Comparison of ENCODE assay signal across 8 cellular contexts in genomic region chr14:80941241-80942157, GRCh38. TPM values are rescaled to one million over a fixed set of nuclear protein-coding genes. Genes with fewer than 3 reads are reported as not detected.
DNase-seq lines count a peak whose midpoint lies in the region; ATAC-seq and TF ChIP-seq lines count a peak whose summit lies in the region.

TSS of gene CEP128 (minus strand) at chr14:80941738.

- H3K9me3 Mint-ChIP-seq in GM23338: no peaks in the 10 kb centered on the region
- peaks cover 0 to 4% (median 0%) of the 10 kb centered on the region in 11 donors for H3K9me3 Mint-ChIP-seq in naive thymus-derived CD4-positive, alpha-beta T cell
- no peaks in the 10 kb centered on the region for H3K9me3 Mint-ChIP-seq in stimulated activated memory B cell treated with anti-CD40 and anti-IgM and Interleukin-4, amounts not matched to agents 10 μg/mL and 1 μg/mL and 100 μg/mL, for 72 hours

- DNase-seq in EH (ENCODE audit: low read depth): peak; percentile 99
- peak; percentile 99 for DNase-seq in GM23338 (ENCODE audit: low spot score)
- DNase-seq in Kasumi-1 (lab: John Stamatoyannopoulos, UW): peak; percentile 98
- peak; percentile 92 for DNase-seq in RWPE1 (ENCODE audit: low spot score)
- peak; percentile 72 to 76 for DNase-seq in activated T-helper 1 cell treated with anti-CD3 and anti-CD28 coated beads, Interleukin-2, amount 50 U/mL, for 16 hours (ENCODE audit: low read depth in 1 of 2, low spot score in 1 of 2)
- DNase-seq in fibroblast of lung (ENCODE audit: low read depth in 2 of 2): peak; percentile 97 to 98
- peak; percentile 30 to 82 (median 61) for DNase-seq in naive thymus-derived CD4-positive, alpha-beta T cell

- peak within 1 kb of the TSS; percentile 94 for H3K4me2 ChIP-seq in GM23338
- H3K4me2 ChIP-seq in fibroblast of lung (ENCODE audit: extremely low read depth, insufficient read depth, low read length): peak within 1 kb of the TSS; percentile 82

- intact Hi-C loops in naive thymus-derived CD4-positive, alpha-beta T cell (cut with micrococcal nuclease): loop anchor here (1.0 to 2.0 kb wide), 7 partner anchors 10 to 593 kb away; partner anchors contain the start of gene TSHR (in 1 of the 2)

- H3K4me1 ChIP-seq in GM23338 (ENCODE audit: insufficient read depth) (peaks cover 6% of the 10 kb centered on the region; the same call in 1 of the 2 replicates), fibroblast of lung (ENCODE audit: control insufficient read depth, extremely low read depth, insufficient read depth, low read length) (no peaks in the 10 kb centered on the region)
- peaks cover 10 to 11% of the 10 kb centered on the region in 2 donors for H3K4me1 ChIP-seq in naive thymus-derived CD4-positive, alpha-beta T cell (ENCODE audit: control insufficient read depth in 2 of 2, insufficient read depth in 2 of 2, low read length in 2 of 2)

- ATAC-seq in GM23338: peak; percentile 99
- peak; percentile 93 for ATAC-seq in naive thymus-derived CD4-positive, alpha-beta T cell
- ATAC-seq in stimulated activated memory B cell treated with anti-CD40 and anti-IgM and Interleukin-4, amounts not matched to agents 10 μg/mL and 1 μg/mL and 100 μg/mL, for 72 hours: peak; percentile 97

- H3K36me3 Mint-ChIP-seq in GM23338 (ENCODE audit: low read depth): no peaks in the 10 kb centered on the region
- peaks cover 0 to 5% (median 0%) of the 10 kb centered on the region in 5 donors for H3K36me3 Mint-ChIP-seq in naive thymus-derived CD4-positive, alpha-beta T cell
- no peaks in the 10 kb centered on the region for H3K36me3 Mint-ChIP-seq in stimulated activated memory B cell treated with anti-CD40 and anti-IgM and Interleukin-4, amounts not matched to agents 10 μg/mL and 1 μg/mL and 100 μg/mL, for 72 hours

- no peaks in the 10 kb centered on the region for H3K27me3 ChIP-seq in GM23338 (ENCODE audit: insufficient read depth)
- H3K27me3 ChIP-seq in fibroblast of lung (ENCODE audit: control insufficient read depth, insufficient read depth, low read length): no peaks in the 10 kb centered on the region
- H3K27me3 ChIP-seq in naive thymus-derived CD4-positive, alpha-beta T cell (ENCODE audit: control insufficient read depth in 2 of 2, insufficient read depth in 2 of 2, low read length in 2 of 2): no peaks in the 10 kb centered on the region

- POLR2A ChIA-PET in RWPE1 (lab: Yijun Ruan, JAX; ENCODE audit: low non-redundant PET): interaction anchor here (1.1 kb wide), 1 partner anchor 10 kb away, joined by 5 read pairs; no protein-coding TSS in a partner anchor
- POLR2A ChIA-PET in naive thymus-derived CD4-positive, alpha-beta T cell (lab: Charles Lee): interaction anchor here (1.2 to 1.6 kb wide), 3 partner anchors 18 to 280 kb away, joined by 4 to 7 read pairs (median 5); partner anchors contain the start of gene GTF2A1

- H3K27ac ChIP-seq in GM23338 (ENCODE audit: low read depth) (no peak within 1 kb of the TSS), RWPE1 (peak within 1 kb of the TSS; percentile 81), fibroblast of lung (ENCODE audit: insufficient read depth, low read length) (peak within 1 kb of the TSS; percentile 50)
- H3K27ac ChIP-seq in naive thymus-derived CD4-positive, alpha-beta T cell (ENCODE audit: low read depth, low read length): peak within 1 kb of the TSS; percentile 44

- H2AFZ ChIP-seq in GM23338 (peak within 1 kb of the TSS; percentile 61), fibroblast of lung (ENCODE audit: low read length) (peak within 1 kb of the TSS; percentile 97)

- TF ChIP-seq CTCF in GM23338 (conservative IDR thresholded peaks at IDR 0.05; ENCODE audit: low read depth in 2 of 2): no peak
- TF ChIP-seq CTCF in RWPE1 (conservative IDR thresholded peaks at IDR 0.05; ENCODE audit: low read depth): no peak
- TF ChIP-seq CTCF in fibroblast of lung (conservative IDR thresholded peaks at IDR 0.05 in 1 of 2, IDR thresholded peaks at IDR 0.05 in 1 of 2; ENCODE audit: low read depth in 1 of 2, low read length in 2 of 2): no peak

- H3K9me2 ChIP-seq in GM23338 (ENCODE audit: insufficient read depth): no peaks in the 10 kb centered on the region

- peaks cover 7% of the 10 kb centered on the region; the same call in 2 of the 3 replicates for H3K4me1 Mint-ChIP-seq in GM23338
- peaks cover 18 to 33% (median 20%) of the 10 kb centered on the region in 7 donors for H3K4me1 Mint-ChIP-seq in naive thymus-derived CD4-positive, alpha-beta T cell
- H3K4me1 Mint-ChIP-seq in stimulated activated memory B cell treated with anti-CD40 and anti-IgM and Interleukin-4, amounts not matched to agents 10 μg/mL and 1 μg/mL and 100 μg/mL, for 72 hours: peaks cover 20% of the 10 kb centered on the region

- H4K20me1 ChIP-seq in GM23338 (replicated peaks; ENCODE audit: insufficient read depth) (no peaks in the 10 kb centered on the region), fibroblast of lung (ENCODE audit: control insufficient read depth, extremely low read depth, insufficient read depth, low read length) (no peaks in the 10 kb centered on the region)

- no peaks in the 10 kb centered on the region for H3K27me3 Mint-ChIP-seq in GM23338 (ENCODE audit: insufficient read depth, low read depth, poor library complexity)
- H3K27me3 Mint-ChIP-seq in naive thymus-derived CD4-positive, alpha-beta T cell: peaks cover 0 to 6% (median 4%) of the 10 kb centered on the region in 5 donors
- H3K27me3 Mint-ChIP-seq in stimulated activated memory B cell treated with anti-CD40 and anti-IgM and Interleukin-4, amounts not matched to agents 10 μg/mL and 1 μg/mL and 100 μg/mL, for 72 hours: peaks cover 5% of the 10 kb centered on the region

- H3K4me3 Mint-ChIP-seq in GM23338: peak within 1 kb of the TSS; percentile 95
- peak within 1 kb of the TSS; percentile 84 to 93 (median 89) for H3K4me3 Mint-ChIP-seq in naive thymus-derived CD4-positive, alpha-beta T cell
- peak within 1 kb of the TSS; percentile 88 for H3K4me3 Mint-ChIP-seq in stimulated activated memory B cell treated with anti-CD40 and anti-IgM and Interleukin-4, amounts not matched to agents 10 μg/mL and 1 μg/mL and 100 μg/mL, for 72 hours

- H3F3A ChIP-seq in GM23338 (replicated peaks; ENCODE audit: low read depth): 0 out of 2 replicates have a peak, but pooled peaks cover 3% of the 10 kb centered on the region

- H3K36me3 ChIP-seq in GM23338 (ENCODE audit: insufficient read depth): no peaks in the 10 kb centered on the region
- no peaks in the 10 kb centered on the region for H3K36me3 ChIP-seq in fibroblast of lung (ENCODE audit: control insufficient read depth, insufficient read depth, low read length)
- H3K36me3 ChIP-seq in naive thymus-derived CD4-positive, alpha-beta T cell (ENCODE audit: control insufficient read depth in 2 of 3, insufficient read depth in 3 of 3, low read length in 3 of 3): no peaks in the 10 kb centered on the region

- H3K4me3 ChIP-seq in GM23338 (peak within 1 kb of the TSS; percentile 69), fibroblast of lung (replicated peaks in 1 of 4; ENCODE audit: control extremely low read depth in 1 of 4, insufficient read depth in 1 of 4, low read depth in 3 of 4, low read length in 4 of 4) (peak within 1 kb of the TSS; percentile 68 to 83 (median 74))
- H3K4me3 ChIP-seq in naive thymus-derived CD4-positive, alpha-beta T cell (ENCODE audit: low read length): peak within 1 kb of the TSS; percentile 78

- CTCF ChIA-PET in RWPE1 (lab: Yijun Ruan, JAX): interaction anchor here (0.6 kb wide), 1 partner anchor 1101 kb away, joined by 4 read pairs; no protein-coding TSS in a partner anchor
- CTCF ChIA-PET in naive thymus-derived CD4-positive, alpha-beta T cell (lab: Charles Lee): interaction anchor here (1.0 kb wide), 1 partner anchor 46 kb away, joined by 3 read pairs; no protein-coding TSS in a partner anchor

- H3K79me2 ChIP-seq in GM23338 (replicated peaks; ENCODE audit: insufficient read depth) (peaks cover 13% of the 10 kb centered on the region), fibroblast of lung (ENCODE audit: control insufficient read depth, insufficient read depth, low read length) (peaks cover 6% of the 10 kb centered on the region)

- H3K9me3 ChIP-seq in fibroblast of lung (ENCODE audit: control insufficient read depth, insufficient read depth, low read depth, low read length): no peaks in the 10 kb centered on the region
- H3K9me3 ChIP-seq in naive thymus-derived CD4-positive, alpha-beta T cell (ENCODE audit: control insufficient read depth in 2 of 3, low read length in 3 of 3): no peaks in the 10 kb centered on the region

- peak within 1 kb of the TSS; percentile 96 for H3K27ac Mint-ChIP-seq in GM23338
- peak within 1 kb of the TSS; percentile 52 to 89 (median 78) for H3K27ac Mint-ChIP-seq in naive thymus-derived CD4-positive, alpha-beta T cell
- peak within 1 kb of the TSS; percentile 87 for H3K27ac Mint-ChIP-seq in stimulated activated memory B cell treated with anti-CD40 and anti-IgM and Interleukin-4, amounts not matched to agents 10 μg/mL and 1 μg/mL and 100 μg/mL, for 72 hours

- H3K9ac ChIP-seq in fibroblast of lung (ENCODE audit: insufficient read depth, low read length): peak within 1 kb of the TSS; percentile 62

TF ChIP-seq in GM23338, 12 proteins besides CTCF, POLR2A, EP300 and RAD21 (continues in another document):
- TF ChIP-seq ZNF331 (CRISPR knock-in tag; IDR thresholded peaks at IDR 0.05; ENCODE audit: low read depth): no peak
- TF ChIP-seq NANOG (IDR thresholded peaks at IDR 0.05; ENCODE audit: borderline replicate concordance): no peak

RNA-seq across cellular contexts. Expression of gene CEP128, which starts in this region (rescaled TPM):
- total RNA-seq in GM23338 (2014; rRNA removed; shearing (Covaris generic)): 17.6 and 18.8 TPM in 2 replicates
- 5.9 and 7.6 TPM in 2 replicates for polyA plus RNA-seq in GM23338 (2016; fragmentation: Nextera tagmentation; extraction: Ambion mirVana)
- total RNA-seq in fibroblast of lung: 6.7 and 7.8 TPM in 2 replicates
- 1.3 and 2.9 TPM in 2 replicates for polyA plus RNA-seq in fibroblast of lung
- 1.6 and 3.1 TPM in 2 replicates for polyA plus RNA-seq in fibroblast of lung (2012)
- 1.4 and 7.4 TPM in 2 replicates for polyA minus RNA-seq in fibroblast of lung (ENCODE audit: low replicate concordance)
- total RNA-seq in naive thymus-derived CD4-positive, alpha-beta T cell: 10 to 100 TPM in 3 of 5 experiments, 1 to 10 TPM in 2; 7.7 to 22.8 (median 10.1) TPM
- polyA plus RNA-seq in naive thymus-derived CD4-positive, alpha-beta T cell: 1 to 10 TPM; 4.2 to 6.7 TPM
